ENCODE assay signal across 18 cellular contexts in genomic region chr15:75823860-75824613, GRCh38. TPM values are rescaled to one million over a fixed set of nuclear protein-coding genes. Genes with fewer than 3 reads are reported as not detected.
DNase-seq lines count a peak whose midpoint lies in the region; ATAC-seq, FAIRE-seq and TF ChIP-seq lines count a peak whose summit lies in the region.
"Had no signal": no experiment of that assay in that cellular context is flagged by ENCODE, and none has a peak within 500 bp of the region (broad histone marks: within the 10 kb centered on the region; RNA-seq: fewer than 3 reads in every experiment).

No MANE protein-coding gene starts in this region.

- H4K91ac ChIP-seq in trophoblast cell (ENCODE audit: low read depth, low read length): peak overlapping the region; percentile 99

- ATAC-seq in HCT116: peak; percentile 40
- ATAC-seq: left ventricle myocardium superior had no signal

- peak overlapping the region; percentile 77 for H3K4ac ChIP-seq in trophoblast cell (ENCODE audit: low read depth, low read length)

- H3K9ac ChIP-seq in HCT116 (ENCODE audit: low read length): no peak overlapping the region
- H3K9ac ChIP-seq in iPS-18a (ENCODE audit: low read length): peak overlapping the region; percentile 0
- H3K9ac ChIP-seq in trophoblast cell (ENCODE audit: low read length): no peak overlapping the region
- H3K9ac ChIP-seq: GM23248 had no signal

- H3K18ac ChIP-seq in trophoblast cell (ENCODE audit: low read length): peak overlapping the region; percentile 88

- H2AFZ ChIP-seq in HCT116 (ENCODE audit: low read depth, low read length, poor library complexity, severe bottlenecking): no peak overlapping the region
- H2AFZ ChIP-seq in trophoblast cell (ENCODE audit: insufficient read depth, low read length, poor library complexity): peak overlapping the region; percentile 84
- H2AFZ ChIP-seq: GM23248 had no signal

- POLR2A ChIA-PET in HCT116 (lab: Charles Lee): no interaction called here

- H3K4me1 ChIP-seq in HCT116 (ENCODE audit: control insufficient read depth in 1 of 2, insufficient read depth in 2 of 2, low read length in 2 of 2) (peaks cover 0 to 5% of the 10 kb centered on the region in 2 experiments; a peak in 1 of 4 replicates), iPS-18a (ENCODE audit: control insufficient read depth, low read depth, low read length) (peaks cover 11% of the 10 kb centered on the region), trophoblast cell (ENCODE audit: control insufficient read depth in 1 of 2, insufficient read depth in 2 of 2, low read length in 2 of 2) (peaks cover 19 to 26% of the 10 kb centered on the region in 2 experiments), vagina (no peaks in the 10 kb centered on the region)

- peak overlapping the region; percentile 77 for H2AK5ac ChIP-seq in trophoblast cell (ENCODE audit: low read length)

- H2BK5ac ChIP-seq in trophoblast cell (ENCODE audit: low read depth, low read length, poor library complexity): peak overlapping the region; percentile 96

- H3K4me2 ChIP-seq in HCT116 (ENCODE audit: low read length) (no peak overlapping the region), trophoblast cell (ENCODE audit: low read length) (peak overlapping the region; percentile 35)

- no peak for FAIRE-seq in bronchial epithelial cell (lab: Jason Lieb, UNC)
- FAIRE-seq: colon, GM12891 had no signal

- H4K20me1 ChIP-seq in HCT116 (ENCODE audit: insufficient read depth): no peaks in the 10 kb centered on the region

- H3K9me2 ChIP-seq in HCT116 (ENCODE audit: insufficient read depth): no peaks in the 10 kb centered on the region

- H3K79me1 ChIP-seq in trophoblast cell (ENCODE audit: low read length): peaks cover 24% of the 10 kb centered on the region

- CTCF ChIA-PET in HCT116 (lab: Charles Lee): interaction anchor here (1.2 kb wide), 1 partner anchor 14 kb away, joined by 3 read pairs; no protein-coding TSS in a partner anchor

- peak overlapping the region; percentile 87 for H4K8ac ChIP-seq in trophoblast cell (ENCODE audit: low read depth, low read length)

- H3K36me3 ChIP-seq in HCT116 (ENCODE audit: control insufficient read depth in 1 of 2, insufficient read depth in 2 of 2, low read length in 2 of 2) (no peaks in the 10 kb centered on the region), bronchial epithelial cell (ENCODE audit: control insufficient read depth, insufficient read depth, low read length) (no peaks in the 10 kb centered on the region), iPS-18a (ENCODE audit: control insufficient read depth, low read depth, low read length) (no peaks in the 10 kb centered on the region), trophoblast cell (ENCODE audit: control insufficient read depth in 1 of 2, insufficient read depth in 2 of 2, low read length in 2 of 2) (no peaks in the 10 kb centered on the region), vagina (no peaks in the 10 kb centered on the region)
- H3K36me3 ChIP-seq: esophagus squamous epithelium had no signal

- H4K12ac ChIP-seq in trophoblast cell (ENCODE audit: low read depth, low read length): peak overlapping the region; percentile 76

- no peak overlapping the region for H3K4me3 ChIP-seq in HCT116 (replicated peaks in 1 of 2; ENCODE audit: low read depth in 1 of 2, low read length in 2 of 2)
- H3K4me3 ChIP-seq in bronchial epithelial cell (ENCODE audit: low read depth, low read length): no peak overlapping the region
- peak overlapping the region; percentile 4 for H3K4me3 ChIP-seq in iPS-18a (ENCODE audit: low read length)
- no peak overlapping the region for H3K4me3 ChIP-seq in trophoblast cell (ENCODE audit: low read depth, low read length)
- no peak overlapping the region for H3K4me3 ChIP-seq in vagina
- H3K4me3 ChIP-seq: esophagus squamous epithelium, GM23248 had no signal

- RAD21 ChIA-PET in HCT116 (lab: Charles Lee; ENCODE audit: low non-redundant PET in 1 of 2, low total read pairs in 2 of 2, uncharacterized antibody in 2 of 2, unreplicated experiment in 2 of 2): no interaction called here

- H3K14ac ChIP-seq in trophoblast cell (ENCODE audit: low read length): peak overlapping the region; percentile 96

- no TSS peak for BruUV-seq in HCT116 (replicated peaks; lab: Mats Ljungman, UMichigan)

- H3K79me2 ChIP-seq in HCT116 (ENCODE audit: insufficient read depth, low read length) (no peaks in the 10 kb centered on the region), trophoblast cell (ENCODE audit: control insufficient read depth, insufficient read depth, low read length, poor library complexity) (peaks cover 2% of the 10 kb centered on the region)

- TF ChIP-seq POLR2A in HCT116 (IDR thresholded peaks at IDR 0.05; ENCODE audit: borderline replicate concordance, extremely low read depth, insufficient read depth, insufficient read length) (no peak), vagina (IDR thresholded peaks at IDR 0.05) (no peak)

- DNase-seq in HCT116 (ENCODE audit: low read depth, low spot score) (no peak), bronchial epithelial cell (ENCODE audit: low read depth) (peak; percentile 35), trophoblast cell (peak; percentile 94 to 97), vagina (ENCODE audit: extremely low spot score in 2 of 2) (no peak), T-helper 2 cell (no peak), NCI-H748 (lab: John Stamatoyannopoulos, UW; ENCODE audit: unreplicated experiment) (no peak)
- DNase-seq in central memory CD4-positive, alpha-beta T cell: no peak
- DNase-seq: COR-L47, esophagus squamous epithelium, GM23248, left ventricle myocardium superior, naive B cell, NCI-H146, NCI-H345, T-helper 9 cell had no signal

- H2BK120ac ChIP-seq in trophoblast cell (ENCODE audit: insufficient read depth, low read length, poor library complexity): peak overlapping the region; percentile 99

- no peaks in the 10 kb centered on the region for H3K27me3 ChIP-seq in HCT116 (ENCODE audit: insufficient read depth, low read length)
- no peaks in the 10 kb centered on the region for H3K27me3 ChIP-seq in bronchial epithelial cell (ENCODE audit: control insufficient read depth, insufficient read depth, low read length)
- no peaks in the 10 kb centered on the region for H3K27me3 ChIP-seq in iPS-18a (ENCODE audit: control insufficient read depth, insufficient read depth, low read length)
- no peaks in the 10 kb centered on the region for H3K27me3 ChIP-seq in trophoblast cell (ENCODE audit: insufficient read depth, low read length)
- H3K27me3 ChIP-seq in vagina: no peaks in the 10 kb centered on the region

- no CpG with 5 or more reads among the region's 7 CpGs for WGBS in trophoblast cell (ENCODE audit: extremely low coverage, insufficient coverage, insufficient read length)

- intact Hi-C loops in HCT116 (cut with micrococcal nuclease) (no loop called here), vagina (cut with DNase I) (no loop called here)

- H3K9me3 ChIP-seq in HCT116 (ENCODE audit: control insufficient read depth in 1 of 2, insufficient read depth in 1 of 2, low read depth in 1 of 2, low read length in 2 of 2): no peaks in the 10 kb centered on the region
- H3K9me3 ChIP-seq in iPS-18a (ENCODE audit: control insufficient read depth, low read depth, low read length): no peaks in the 10 kb centered on the region
- no peaks in the 10 kb centered on the region for H3K9me3 ChIP-seq in trophoblast cell (ENCODE audit: insufficient read depth, low read depth, low read length)
- no peaks in the 10 kb centered on the region for H3K9me3 ChIP-seq in vagina
- H3K9me3 ChIP-seq: esophagus squamous epithelium had no signal

- no peak overlapping the region for H3K27ac ChIP-seq in HCT116 (ENCODE audit: low read depth, low read length)
- peak overlapping the region; percentile 1 for H3K27ac ChIP-seq in iPS-18a (ENCODE audit: low read length)
- peak overlapping the region; percentile 88 for H3K27ac ChIP-seq in trophoblast cell (ENCODE audit: low read depth, low read length)
- H3K27ac ChIP-seq in vagina: no peak overlapping the region
- H3K27ac ChIP-seq: esophagus squamous epithelium, GM23248 had no signal

- no peak for TF ChIP-seq RAD21 in HCT116 (IDR thresholded peaks at IDR 0.05; ENCODE audit: low read depth)

- TF ChIP-seq CTCF in HCT116 (IDR thresholded peaks at IDR 0.05 in 2 of 3, conservative IDR thresholded peaks at IDR 0.05 in 1 of 3; ENCODE audit: borderline replicate concordance in 1 of 3, insufficient read depth in 1 of 3, low read depth in 2 of 3, low read length in 2 of 3): no peak
- TF ChIP-seq CTCF in bronchial epithelial cell (IDR thresholded peaks at IDR 0.05; ENCODE audit: insufficient read depth, low read length, severe bottlenecking): no peak
- TF ChIP-seq CTCF in vagina (IDR thresholded peaks at IDR 0.05): no peak

- peak overlapping the region; percentile 95 for H2BK12ac ChIP-seq in trophoblast cell (ENCODE audit: low read length)

- H3K23ac ChIP-seq in trophoblast cell (ENCODE audit: low read length): no peak overlapping the region

TF ChIP-seq in HCT116, 20 proteins besides CTCF, POLR2A, EP300 and RAD21 (continues in another document):
- TF ChIP-seq JUND (IDR thresholded peaks at IDR 0.05): no peak
- TF ChIP-seq ZNF274 (IDR thresholded peaks at IDR 0.05; ENCODE audit: low read depth, low read length): no peak
- TF ChIP-seq YY1 (IDR thresholded peaks at IDR 0.05; ENCODE audit: extremely low read depth, insufficient replicate concordance, low read depth, low read length): no peak
- TF ChIP-seq POLR2AphosphoS5 (IDR thresholded peaks at IDR 0.05; ENCODE audit: low read depth, low read length): no peak

RNA-seq across cellular contexts. Expression of gene UBE2Q2, which starts 19.2 kb away (rescaled TPM):
- total RNA-seq in HCT116 (2021; ENCODE audit: unreplicated experiment) (12.3 TPM), bronchial epithelial cell (28.8 and 32.1 TPM in 2 replicates), vagina (21.6 TPM)
- 7.0 and 9.0 TPM in 2 replicates for polyA plus RNA-seq in HCT116 (2012)
- polyA plus RNA-seq in trophoblast cell (2013): 47.6 and 48.5 TPM in 2 replicates

Comparison
In these comparisons a context has a peak if more than half of its experiments do, and no peak if none do; other contexts are left out.
1. DNase-seq: peak in bronchial epithelial cell (single experiment) and trophoblast cell (2 of 2); none in HCT116 (single experiment), central memory CD4-positive, alpha-beta T cell (single experiment), vagina (0 of 2), T-helper 2 cell (0 of 5) and NCI-H748 (single experiment).
2. H3K27ac ChIP-seq: peak in iPS-18a (single experiment) and trophoblast cell (single experiment); none in HCT116 (single experiment) and vagina (single experiment).